In the genomic region with DNA sequence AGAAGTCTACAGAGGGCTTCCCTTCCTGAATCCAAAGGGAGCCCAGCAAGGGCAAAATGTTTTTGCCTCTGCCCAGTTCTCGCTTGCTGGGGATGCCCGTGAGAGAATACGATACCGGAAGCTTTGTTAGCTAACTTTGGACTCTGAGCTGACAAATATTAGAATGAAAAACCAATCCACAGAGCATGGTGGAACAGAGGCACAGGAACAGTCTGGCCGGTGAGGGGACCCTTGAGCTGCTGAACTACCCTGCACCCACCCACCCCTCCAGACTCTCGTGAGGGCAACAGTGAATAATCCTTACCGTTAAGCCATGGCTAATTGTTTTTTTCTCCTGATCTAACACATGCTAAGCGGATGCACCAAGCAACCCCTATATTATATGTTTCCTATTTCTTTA, we compare ENCODE assay signal across 28 cellular contexts.
DNase-seq lines count a peak whose midpoint lies in the region; ATAC-seq, FAIRE-seq and TF ChIP-seq lines count a peak whose summit lies in the region.
"Had no signal": no experiment of that assay in that cellular context is flagged by ENCODE, and none has a peak within 500 bp of the region (broad histone marks: within the 10 kb centered on the region; RNA-seq: fewer than 3 reads in every experiment).

No MANE protein-coding gene starts in this region.

- H3K14ac ChIP-seq in H1 (ENCODE audit: insufficient read length): no peak overlapping the region

- H4K8ac ChIP-seq in H1 (ENCODE audit: extremely low read depth, insufficient read depth, low read length): no peak overlapping the region

- H2AK5ac ChIP-seq in H1 (ENCODE audit: low read depth, low read length): no peak overlapping the region

- H4K5ac ChIP-seq in H1 (ENCODE audit: insufficient read length, low read depth, low read length): no peak overlapping the region

- CTCF ChIA-PET in A549 (lab: Yijun Ruan, JAX) (interaction anchor here (0.7 kb wide), 1 partner anchor 13 kb away, joined by 4 read pairs; no protein-coding TSS in a partner anchor), PC-3 (lab: Charles Lee) (interaction anchor here (1.1 kb wide), 1 partner anchor 25 kb away, joined by 3 read pairs; no protein-coding TSS in a partner anchor), H1 (lab: Charles Lee; ENCODE audit: partially characterized antibody) (no interaction called here)
- CTCF ChIA-PET in activated CD8-positive, alpha-beta T cell treated with anti-CD3 and anti-CD28 coated beads for 36 hours (lab: Charles Lee): no interaction called here

- no peak overlapping the region for H2BK5ac ChIP-seq in H1 (ENCODE audit: low read depth, low read length)

- H4K20me1 ChIP-seq in PC-3 (ENCODE audit: low read length) (no peaks in the 10 kb centered on the region), H1 (replicated peaks in 1 of 2; ENCODE audit: control insufficient read depth in 1 of 2, insufficient read depth in 2 of 2, low read length in 2 of 2) (no peaks in the 10 kb centered on the region), neural progenitor cell (ENCODE audit: low read depth) (no peaks in the 10 kb centered on the region)

- TF ChIP-seq POLR2A in A549 (IDR thresholded peaks at IDR 0.05; ENCODE audit: low read length): no peak
- TF ChIP-seq POLR2A in H1 (IDR thresholded peaks at IDR 0.05; ENCODE audit: control extremely low read depth in 1 of 2, low read depth in 2 of 2, low read length in 2 of 2): no peak
- TF ChIP-seq POLR2A in spleen (IDR thresholded peaks at IDR 0.05): no peak

- no peak overlapping the region for H3K18ac ChIP-seq in H1 (ENCODE audit: extremely low read depth, low read length)

- H4K91ac ChIP-seq in H1 (replicated peaks; ENCODE audit: insufficient read length, low read length): no peak overlapping the region

- H2AFZ ChIP-seq in PC-3 (ENCODE audit: low read length) (no peak overlapping the region), H1 (ENCODE audit: low read length) (no peak overlapping the region), neural progenitor cell (replicated peaks) (no peak overlapping the region)

- H3K4me1 Mint-ChIP-seq in neural progenitor cell: peaks cover 66% of the 10 kb centered on the region
- H3K4me1 Mint-ChIP-seq in activated CD8-positive, alpha-beta T cell treated with anti-CD3 and anti-CD28 coated beads for 36 hours (ENCODE audit: low read depth): no peaks in the 10 kb centered on the region
- H3K4me1 Mint-ChIP-seq: CD4-positive, alpha-beta memory T cell; immature natural killer cell had no signal

- H3K4me3 Mint-ChIP-seq in neural progenitor cell: peak overlapping the region; percentile 6
- no peak overlapping the region for H3K4me3 Mint-ChIP-seq in activated CD8-positive, alpha-beta T cell treated with anti-CD3 and anti-CD28 coated beads for 36 hours
- H3K4me3 Mint-ChIP-seq: CD4-positive, alpha-beta memory T cell; immature natural killer cell had no signal

- H2BK15ac ChIP-seq in H1 (ENCODE audit: low read length): no peak overlapping the region

- H2BK20ac ChIP-seq in H1 (ENCODE audit: low read length): no peak overlapping the region

- peaks cover 2% of the 10 kb centered on the region for H3K27me3 Mint-ChIP-seq in neural progenitor cell (ENCODE audit: insufficient read depth, low read depth)
- H3K27me3 Mint-ChIP-seq in activated CD8-positive, alpha-beta T cell treated with anti-CD3 and anti-CD28 coated beads for 36 hours: peaks cover 4% of the 10 kb centered on the region

- H3K27me3 ChIP-seq in PC-3 (ENCODE audit: low read length) (no peaks in the 10 kb centered on the region), H1 (replicated peaks in 1 of 4; ENCODE audit: control insufficient read depth in 3 of 4, extremely low read depth in 1 of 4, insufficient read depth in 3 of 4, low read length in 3 of 4) (no peaks in the 10 kb centered on the region), neural progenitor cell (no peaks in the 10 kb centered on the region), spleen (replicated peaks in 1 of 7) (peaks cover 0 to 6% (median 0%) of the 10 kb centered on the region in 7 donors)
- H3K27me3 ChIP-seq: upper lobe of left lung had no signal

- H3F3A ChIP-seq in PC-3 (ENCODE audit: low read length, unreplicated experiment) (no peaks in the 10 kb centered on the region), neural progenitor cell (ENCODE audit: low read depth) (peaks cover 29% of the 10 kb centered on the region)

- H3K4me3 ChIP-seq in A549 (no peak overlapping the region), PC-3 (ENCODE audit: low read length) (no peak overlapping the region), H1 (ENCODE audit: extremely low read depth in 1 of 4, insufficient read depth in 2 of 4, low read depth in 3 of 4, low read length in 4 of 4) (no peak overlapping the region), neural progenitor cell (no peak overlapping the region), spleen (no peak overlapping the region)
- H3K4me3 ChIP-seq: breast epithelium, lung, prostate gland, sigmoid colon, upper lobe of left lung had no signal

- TF ChIP-seq EP300 in A549 (IDR thresholded peaks at IDR 0.05): no peak
- no peak for TF ChIP-seq EP300 in H1 (IDR thresholded peaks at IDR 0.05; ENCODE audit: borderline replicate concordance in 1 of 2, low read depth in 2 of 2, low read length in 2 of 2)

- H3K56ac ChIP-seq in H1 (replicated peaks; ENCODE audit: insufficient read length, low read depth, low read length): no peak overlapping the region

- 0 out of 2 replicates have a peak overlapping the region, but pooled peaks have one; percentile 41 for H2BK12ac ChIP-seq in H1 (ENCODE audit: low read depth, low read length)

- no peak overlapping the region for H3K4ac ChIP-seq in H1 (replicated peaks; ENCODE audit: insufficient read length, low read depth, low read length)

- no peak for TF ChIP-seq CTCF in A549 (IDR thresholded peaks at IDR 0.05)
- TF ChIP-seq CTCF in PC-3 (conservative IDR thresholded peaks at IDR 0.05; ENCODE audit: low read depth, low read length): no peak
- TF ChIP-seq CTCF in H1 (IDR thresholded peaks at IDR 0.05; ENCODE audit: control extremely low read depth in 1 of 3, insufficient read depth in 1 of 3, low read depth in 1 of 3, low read length in 3 of 3): no peak
- TF ChIP-seq CTCF in neural progenitor cell (IDR thresholded peaks at IDR 0.05): no peak
- TF ChIP-seq CTCF in activated CD8-positive, alpha-beta T cell treated with anti-CD3 and anti-CD28 coated beads for 36 hours (IDR thresholded peaks at IDR 0.05): no peak
- no peak for TF ChIP-seq CTCF in spleen (IDR thresholded peaks at IDR 0.05 in 8 of 11, conservative IDR thresholded peaks at IDR 0.05 in 3 of 11)

- no peaks in the 10 kb centered on the region; the same call in 1 of the 2 replicates for H3K23me2 ChIP-seq in H1 (ENCODE audit: low read depth, low read length)

- ATAC-seq in A549 (no peak), PC-3 (no peak), HG03135 (IDR thresholded peaks at IDR 0.05; ENCODE audit: unreplicated experiment) (no peak)
- ATAC-seq in activated CD8-positive, alpha-beta T cell treated with anti-CD3 and anti-CD28 coated beads for 36 hours: no peak

- no peaks in the 10 kb centered on the region for H3K79me1 ChIP-seq in H1 (ENCODE audit: low read depth, low read length)

- H3K36me3 ChIP-seq in PC-3 (ENCODE audit: low read depth, low read length) (no peaks in the 10 kb centered on the region), H1 (ENCODE audit: control insufficient read depth in 2 of 4, insufficient read depth in 4 of 4, low read length in 3 of 4) (no peaks in the 10 kb centered on the region), neural progenitor cell (no peaks in the 10 kb centered on the region), spleen (no peaks in the 10 kb centered on the region)
- H3K36me3 ChIP-seq: breast epithelium, prostate gland, sigmoid colon, upper lobe of left lung had no signal

- H3K27ac Mint-ChIP-seq in neural progenitor cell: peak overlapping the region; percentile 51
- H3K27ac Mint-ChIP-seq in activated CD8-positive, alpha-beta T cell treated with anti-CD3 and anti-CD28 coated beads for 36 hours: no peak overlapping the region
- H3K27ac Mint-ChIP-seq: activated T-helper 2 cell treated with anti-CD3 and anti-CD28 coated beads, Interferon-gamma antibody, Interleukin-2, Interleukin-4, amounts not matched to agents 10 μg/mL and 5 μg/mL and 100 μg/mL, durations not matched to agents 14 hours and 24 hours and 36 hours; CD4-positive, alpha-beta memory T cell; immature natural killer cell had no signal

- 89% methylated on average over 8 of the region's 8 CpGs for WGBS in A549 (ENCODE audit: missing lambda C conversion rate)
- 90% methylated on average over 8 of the region's 8 CpGs; no CpG with 5 or more reads in 1 of the 2 experiments for WGBS in H1 (ENCODE audit: extremely low coverage in 1 of 2, insufficient coverage in 1 of 2, insufficient read length in 1 of 2, insufficient replicate concordance in 2 of 2, low coverage in 1 of 2, low lambda C conversion rate in 2 of 2, missing lambda C conversion rate in 1 of 2), 2 experiments
- WGBS in spleen, 5 donors: 82 to 97% (median 88%) methylated on average over 8 of the region's 8 CpGs

- no peaks in the 10 kb centered on the region for H3K9me2 ChIP-seq in PC-3 (replicated peaks; ENCODE audit: low read length)

- no peak overlapping the region for H2BK120ac ChIP-seq in H1 (replicated peaks; ENCODE audit: low read depth, low read length)

- H3K23ac ChIP-seq in H1 (ENCODE audit: insufficient read length): no peak overlapping the region

- H3K4me1 ChIP-seq in A549 (peaks cover 45% of the 10 kb centered on the region), PC-3 (ENCODE audit: insufficient read depth, low read length) (peaks cover 48% of the 10 kb centered on the region), H1 (replicated peaks in 1 of 4; ENCODE audit: control insufficient read depth in 3 of 4, insufficient read depth in 4 of 4, low read length in 3 of 4) (peaks cover 4 to 9% (median 7%) of the 10 kb centered on the region in 4 experiments), neural progenitor cell (peaks cover 56% of the 10 kb centered on the region), spleen (peaks cover 0 to 9% (median 0%) of the 10 kb centered on the region in 6 donors)
- H3K4me1 ChIP-seq: breast epithelium, prostate gland, sigmoid colon had no signal

- FAIRE-seq in A549 (lab: Jason Lieb, UNC) (no peak), H1 (lab: Jason Lieb, UNC) (no peak)

- H3K27ac ChIP-seq in A549 (peak overlapping the region; percentile 27 to 33; a peak in 4 of 6 replicates), PC-3 (ENCODE audit: low read length) (peak overlapping the region; percentile 84), H1 (ENCODE audit: low read depth, low read length) (no peak overlapping the region), neural progenitor cell (no peak overlapping the region), spleen (no peak overlapping the region)
- H3K27ac ChIP-seq: breast epithelium, epithelial cell of prostate, prostate gland, sigmoid colon, upper lobe of left lung had no signal

- H3K9me3 ChIP-seq in A549 (no peaks in the 10 kb centered on the region), PC-3 (ENCODE audit: low read length) (no peaks in the 10 kb centered on the region), H1 (ENCODE audit: insufficient read depth in 2 of 2, low read depth in 1 of 2, low read length in 1 of 2) (no peaks in the 10 kb centered on the region), neural progenitor cell (ENCODE audit: low read depth) (no peaks in the 10 kb centered on the region), spleen (no peaks in the 10 kb centered on the region)
- H3K9me3 ChIP-seq: breast epithelium, prostate gland, sigmoid colon, upper lobe of left lung had no signal

- H3K4me2 ChIP-seq in A549 (peak overlapping the region; percentile 62; the same call in 1 of the 3 replicates), PC-3 (ENCODE audit: low read length) (no peak overlapping the region), H1 (ENCODE audit: insufficient read depth in 1 of 2, low read depth in 2 of 2, low read length in 2 of 2) (no peak overlapping the region), neural progenitor cell (peak overlapping the region; percentile 48)

- H3K79me2 ChIP-seq in PC-3 (ENCODE audit: low read length) (no peaks in the 10 kb centered on the region), H1 (ENCODE audit: control insufficient read depth in 1 of 2, insufficient read depth in 2 of 2, low read length in 2 of 2) (no peaks in the 10 kb centered on the region), neural progenitor cell (ENCODE audit: low read depth) (no peaks in the 10 kb centered on the region)

- no peaks in the 10 kb centered on the region for H3K36me3 Mint-ChIP-seq in neural progenitor cell
- no peaks in the 10 kb centered on the region for H3K36me3 Mint-ChIP-seq in activated CD8-positive, alpha-beta T cell treated with anti-CD3 and anti-CD28 coated beads for 36 hours (ENCODE audit: low read depth)
- H3K36me3 Mint-ChIP-seq: CD4-positive, alpha-beta memory T cell; immature natural killer cell had no signal

- DNase-seq in A549 (ENCODE audit: low read depth in 1 of 2, low spot score in 1 of 2): no peak
- no peak for DNase-seq in PC-3
- no peak for DNase-seq in H1 (ENCODE audit: low read depth in 1 of 2, low spot score in 2 of 2)
- DNase-seq in neural progenitor cell (ENCODE audit: low spot score): no peak
- DNase-seq in NCI-H1417 treated with DMSO at 0.1 percent for 48 hours (lab: John Stamatoyannopoulos, UW): no peak
- no peak for DNase-seq in activated CD8-positive, alpha-beta T cell treated with anti-CD3 and anti-CD28 coated beads for 36 hours
- DNase-seq in spleen: no peak
- DNase-seq: activated CD4-positive, alpha-beta T cell treated with anti-CD3 and anti-CD28 coated beads for 4 hours; activated CD8-positive, alpha-beta memory T cell treated with anti-CD3 and anti-CD28 coated beads for 24 hours; activated naive CD4-positive, alpha-beta T cell treated with anti-CD3 and anti-CD28 coated beads, Interleukin-2, amount 50 U/mL, for 16 hours; activated T-cell treated with anti-CD3 and anti-CD28 coated beads for 4 hours; AML-193; CD4-positive, alpha-beta memory T cell; immature natural killer cell; left cardiac atrium; NCI-H1694; NCI-H446; sigmoid colon; stimulated activated CD4-positive, alpha-beta T cell treated with anti-CD3 and anti-CD28 coated beads, Interleukin-15, amount 100 ng/mL, for 24 hours; stimulated activated CD4-positive, alpha-beta T cell treated with anti-CD3 and anti-CD28 coated beads, Interleukin-4, amount 100 ng/mL, for 4 hours; upper lobe of left lung had no signal

- TF ChIP-seq RAD21 in A549 (conservative IDR thresholded peaks at IDR 0.05 in 1 of 2, IDR thresholded peaks at IDR 0.05 in 1 of 2) (no peak), H1 (IDR thresholded peaks at IDR 0.05 in 1 of 2, conservative IDR thresholded peaks at IDR 0.05 in 1 of 2; ENCODE audit: low read depth in 2 of 2, low read length in 2 of 2) (no peak)

- H3K9me3 Mint-ChIP-seq in neural progenitor cell: peaks cover 2% of the 10 kb centered on the region
- no peaks in the 10 kb centered on the region for H3K9me3 Mint-ChIP-seq in activated CD8-positive, alpha-beta T cell treated with anti-CD3 and anti-CD28 coated beads for 36 hours
- H3K9me3 Mint-ChIP-seq: activated T-helper 2 cell treated with anti-CD3 and anti-CD28 coated beads, Interferon-gamma antibody, Interleukin-2, Interleukin-4, amounts not matched to agents 10 μg/mL and 5 μg/mL and 100 μg/mL, durations not matched to agents 14 hours and 24 hours and 36 hours; CD4-positive, alpha-beta memory T cell; immature natural killer cell; neural crest cell had no signal

- H3K9ac ChIP-seq in PC-3 (ENCODE audit: low read length) (no peak overlapping the region), H1 (replicated peaks in 1 of 4; ENCODE audit: extremely low read depth in 1 of 4, low read depth in 3 of 4, low read length in 3 of 4) (no peak overlapping the region), neural progenitor cell (no peak overlapping the region)

- intact Hi-C loops in PC-3 (cut with micrococcal nuclease) (no loop called here), spleen (cut with DNase I; ENCODE audit: low total_unique reads) (no loop called here)
- intact Hi-C loops in activated CD8-positive, alpha-beta T cell treated with anti-CD3 and anti-CD28 coated beads for 36 hours (cut with micrococcal nuclease): no loop called here

- no TSS peak for BruUV-seq in PC-3 (replicated peaks; lab: Mats Ljungman, UMichigan)

- POLR2A ChIA-PET in A549 (lab: Yijun Ruan, JAX): no interaction called here
- POLR2A ChIA-PET in PC-3 (lab: Charles Lee; ENCODE audit: unreplicated experiment): no interaction called here
- POLR2A ChIA-PET in H1 (lab: Charles Lee; ENCODE audit: partially characterized antibody): interaction anchor here (1.0 kb wide), 1 partner anchor 9 kb away, joined by 4 read pairs; no protein-coding TSS in a partner anchor
- POLR2A ChIA-PET in activated CD8-positive, alpha-beta T cell treated with anti-CD3 and anti-CD28 coated beads for 36 hours (lab: Charles Lee): no interaction called here

Comparison
In these comparisons a context has a peak if more than half of its experiments do, and no peak if none do; other contexts are left out.
1. H3K27ac ChIP-seq: peak in A549 (2 of 2) and PC-3 (single experiment); none in H1 (single experiment), neural progenitor cell (single experiment) and spleen (0 of 8).
2. H3K4me2 ChIP-seq: peak in A549 (single experiment) and neural progenitor cell (single experiment); none in PC-3 (single experiment) and H1 (0 of 2).
3. CTCF ChIA-PET loops: an anchor here in A549 (0.7 kb wide) and PC-3 (1.1 kb wide); none called in H1 and activated CD8-positive, alpha-beta T cell treated with anti-CD3 and anti-CD28 coated beads for 36 hours.